ENCODE assay signal across 1 cellular context in the genomic region with DNA sequence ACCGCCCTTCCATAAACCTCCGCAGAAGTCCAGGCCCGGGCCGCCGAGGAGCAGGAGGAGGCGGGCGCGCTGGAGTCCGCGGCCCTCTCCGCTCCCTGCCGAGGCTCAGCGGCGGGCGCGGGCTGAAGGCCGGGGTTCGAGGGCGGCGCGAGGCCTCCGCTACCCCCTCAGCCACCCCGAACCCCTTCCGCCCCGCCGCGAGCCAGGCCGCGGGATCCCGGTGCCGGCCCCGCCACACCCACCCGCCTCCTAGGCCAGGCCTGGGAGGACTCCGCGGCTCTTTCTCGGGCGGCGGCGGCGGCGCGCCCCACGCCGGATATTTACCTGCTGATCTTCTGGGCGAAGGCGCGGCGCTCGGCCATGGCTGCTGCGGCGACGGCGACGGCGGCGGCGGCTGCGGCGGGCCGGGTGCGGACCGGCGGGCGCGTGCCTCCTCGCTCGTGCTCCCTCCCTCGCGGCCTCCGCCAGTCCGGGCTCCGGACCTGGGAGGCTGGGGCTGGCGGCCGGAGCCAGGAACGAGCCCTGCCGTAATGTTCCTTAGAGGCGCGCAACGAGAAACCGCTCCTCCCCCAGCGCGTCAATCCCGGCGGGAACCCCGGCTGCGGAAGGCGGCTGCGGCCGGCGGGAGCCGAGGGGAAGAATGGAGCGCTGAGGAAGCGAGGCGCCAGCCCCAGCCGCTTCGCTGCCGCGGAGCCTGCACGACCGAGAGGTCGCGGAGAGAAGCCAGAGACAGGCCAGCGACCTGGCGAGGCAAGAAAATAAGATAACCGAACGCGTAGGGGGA.
TF ChIP-seq lines count a peak whose summit lies in the region.

A gene with protein sequence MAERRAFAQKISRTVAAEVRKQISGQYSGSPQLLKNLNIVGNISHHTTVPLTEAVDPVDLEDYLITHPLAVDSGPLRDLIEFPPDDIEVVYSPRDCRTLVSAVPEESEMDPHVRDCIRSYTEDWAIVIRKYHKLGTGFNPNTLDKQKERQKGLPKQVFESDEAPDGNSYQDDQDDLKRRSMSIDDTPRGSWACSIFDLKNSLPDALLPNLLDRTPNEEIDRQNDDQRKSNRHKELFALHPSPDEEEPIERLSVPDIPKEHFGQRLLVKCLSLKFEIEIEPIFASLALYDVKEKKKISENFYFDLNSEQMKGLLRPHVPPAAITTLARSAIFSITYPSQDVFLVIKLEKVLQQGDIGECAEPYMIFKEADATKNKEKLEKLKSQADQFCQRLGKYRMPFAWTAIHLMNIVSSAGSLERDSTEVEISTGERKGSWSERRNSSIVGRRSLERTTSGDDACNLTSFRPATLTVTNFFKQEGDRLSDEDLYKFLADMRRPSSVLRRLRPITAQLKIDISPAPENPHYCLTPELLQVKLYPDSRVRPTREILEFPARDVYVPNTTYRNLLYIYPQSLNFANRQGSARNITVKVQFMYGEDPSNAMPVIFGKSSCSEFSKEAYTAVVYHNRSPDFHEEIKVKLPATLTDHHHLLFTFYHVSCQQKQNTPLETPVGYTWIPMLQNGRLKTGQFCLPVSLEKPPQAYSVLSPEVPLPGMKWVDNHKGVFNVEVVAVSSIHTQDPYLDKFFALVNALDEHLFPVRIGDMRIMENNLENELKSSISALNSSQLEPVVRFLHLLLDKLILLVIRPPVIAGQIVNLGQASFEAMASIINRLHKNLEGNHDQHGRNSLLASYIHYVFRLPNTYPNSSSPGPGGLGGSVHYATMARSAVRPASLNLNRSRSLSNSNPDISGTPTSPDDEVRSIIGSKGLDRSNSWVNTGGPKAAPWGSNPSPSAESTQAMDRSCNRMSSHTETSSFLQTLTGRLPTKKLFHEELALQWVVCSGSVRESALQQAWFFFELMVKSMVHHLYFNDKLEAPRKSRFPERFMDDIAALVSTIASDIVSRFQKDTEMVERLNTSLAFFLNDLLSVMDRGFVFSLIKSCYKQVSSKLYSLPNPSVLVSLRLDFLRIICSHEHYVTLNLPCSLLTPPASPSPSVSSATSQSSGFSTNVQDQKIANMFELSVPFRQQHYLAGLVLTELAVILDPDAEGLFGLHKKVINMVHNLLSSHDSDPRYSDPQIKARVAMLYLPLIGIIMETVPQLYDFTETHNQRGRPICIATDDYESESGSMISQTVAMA (N-terminal part only) (minus strand): TSS at position 484 of the 784 bp plus-strand sequence. CDS start 122 bp downstream, at position 362.

TF ChIP-seq in HEK293, 187 proteins besides CTCF, POLR2A, EP300 and RAD21 (continued from another document and continues in another):
- peak; percentile 70 for TF ChIP-seq GLIS1 (tag by site-specific recombination; IDR thresholded peaks at IDR 0.05)
- no peak for TF ChIP-seq ZNF544 (tag by site-specific recombination; IDR thresholded peaks at IDR 0.05)
- no peak for TF ChIP-seq ZSCAN23 (tag by site-specific recombination; IDR thresholded peaks at IDR 0.05)
- TF ChIP-seq KLF16 (tag by site-specific recombination; IDR thresholded peaks at IDR 0.05): 0 out of 2 replicates have a peak, but pooled peaks have one; percentile 23
- no peak for TF ChIP-seq ZNF133 (tag by site-specific recombination; IDR thresholded peaks at IDR 0.05)
- TF ChIP-seq ZNF514 (tag by site-specific recombination; IDR thresholded peaks at IDR 0.05): no peak
- TF ChIP-seq ZNF48 (tag by site-specific recombination; IDR thresholded peaks at IDR 0.05): no peak
- TF ChIP-seq ZSCAN30 (tag by site-specific recombination; IDR thresholded peaks at IDR 0.05): peak; percentile 93
- peak; percentile 47; the same call in 1 of the 2 replicates for TF ChIP-seq ZNF629 (tag by site-specific recombination; IDR thresholded peaks at IDR 0.05)
- no peak for TF ChIP-seq ZNF37A (tag by site-specific recombination; IDR thresholded peaks at IDR 0.05)
- peak; percentile 5; the same call in 1 of the 2 replicates for TF ChIP-seq ZFHX2 (tag by site-specific recombination; conservative IDR thresholded peaks at IDR 0.05)
- TF ChIP-seq ZNF704 (tag by site-specific recombination; IDR thresholded peaks at IDR 0.05): no peak
- peak; percentile 94 for TF ChIP-seq ZNF660 (tag by site-specific recombination; IDR thresholded peaks at IDR 0.05)
- TF ChIP-seq ZNF571 (tag by site-specific recombination; IDR thresholded peaks at IDR 0.05): no peak
- no peak for TF ChIP-seq ZBTB7A (tag by site-specific recombination; IDR thresholded peaks at IDR 0.05; ENCODE audit: low read depth)
- TF ChIP-seq, protein P1, sequence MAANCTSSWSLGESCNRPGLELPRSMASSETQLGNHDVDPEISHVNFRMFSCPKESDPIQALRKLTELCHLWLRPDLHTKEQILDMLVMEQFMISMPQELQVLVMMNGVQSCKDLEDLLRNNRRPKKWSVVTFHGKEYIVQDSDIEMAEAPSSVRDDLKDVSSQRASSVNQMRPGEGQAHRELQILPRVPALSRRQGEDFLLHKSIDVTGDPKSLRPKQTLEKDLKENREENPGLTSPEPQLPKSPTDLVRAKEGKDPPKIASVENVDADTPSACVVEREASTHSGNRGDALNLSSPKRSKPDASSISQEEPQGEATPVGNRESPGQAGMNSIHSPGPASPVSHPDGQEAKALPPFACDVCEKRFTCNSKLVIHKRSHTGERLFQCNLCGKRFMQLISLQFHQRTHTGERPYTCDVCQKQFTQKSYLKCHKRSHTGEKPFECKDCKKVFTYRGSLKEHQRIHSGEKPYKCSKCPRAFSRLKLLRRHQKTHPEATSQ (tag by site-specific recombination; IDR thresholded peaks at IDR 0.05): peak; percentile 59; the same call in 1 of the 2 replicates
- no peak for TF ChIP-seq ZNF138 (tag by site-specific recombination; IDR thresholded peaks at IDR 0.05; ENCODE audit: borderline replicate concordance)
- peak; percentile 68; the same call in 1 of the 2 replicates for TF ChIP-seq KLF8 (tag by site-specific recombination; IDR thresholded peaks at IDR 0.05)
- TF ChIP-seq ZIC2 (tag by site-specific recombination; IDR thresholded peaks at IDR 0.05): peak; percentile 38; the same call in 1 of the 2 replicates
- no peak for TF ChIP-seq ZNF621 (tag by site-specific recombination; IDR thresholded peaks at IDR 0.05)
- no peak for TF ChIP-seq ZNF202 (tag by site-specific recombination; IDR thresholded peaks at IDR 0.05; ENCODE audit: borderline replicate concordance)
- TF ChIP-seq ZNF561 (tag by site-specific recombination; IDR thresholded peaks at IDR 0.05; ENCODE audit: borderline replicate concordance): peak; percentile 45; the same call in 1 of the 2 replicates
- no peak for TF ChIP-seq OSR2 (tag by site-specific recombination; IDR thresholded peaks at IDR 0.05)
- TF ChIP-seq ZNF623 (tag by site-specific recombination; IDR thresholded peaks at IDR 0.05): no peak
- TF ChIP-seq ZNF121 (tag by site-specific recombination; IDR thresholded peaks at IDR 0.05): no peak
- TF ChIP-seq GLIS2 (tag by site-specific recombination; IDR thresholded peaks at IDR 0.05): no peak; the same call in 1 of the 2 replicates
- TF ChIP-seq ZSCAN16 (tag by site-specific recombination; IDR thresholded peaks at IDR 0.05): no peak
- no peak for TF ChIP-seq ZNF843 (tag by site-specific recombination; IDR thresholded peaks at IDR 0.05)
- TF ChIP-seq ZFP37 (tag by site-specific recombination; IDR thresholded peaks at IDR 0.05): peak; percentile 92
- TF ChIP-seq ZNF23 (tag by site-specific recombination; IDR thresholded peaks at IDR 0.05; ENCODE audit: borderline replicate concordance): no peak
- TF ChIP-seq ZNF549 (tag by site-specific recombination; IDR thresholded peaks at IDR 0.05): no peak
- no peak for TF ChIP-seq ZNF214 (tag by site-specific recombination; IDR thresholded peaks at IDR 0.05; ENCODE audit: borderline replicate concordance)
- TF ChIP-seq ZNF184 (tag by site-specific recombination; IDR thresholded peaks at IDR 0.05): peak; percentile 16; the same call in 1 of the 2 replicates
- no peak for TF ChIP-seq ZNF658 (tag by site-specific recombination; IDR thresholded peaks at IDR 0.05)
- TF ChIP-seq ZNF16 (tag by site-specific recombination; IDR thresholded peaks at IDR 0.05; ENCODE audit: low read depth): no peak
- TF ChIP-seq GLI4 (tag by site-specific recombination; IDR thresholded peaks at IDR 0.05): no peak
- TF ChIP-seq ZEB2 (tag by site-specific recombination; IDR thresholded peaks at IDR 0.05): no peak; the same call in none of the 2 replicates
- TF ChIP-seq EGR2 (tag by site-specific recombination; IDR thresholded peaks at IDR 0.05; ENCODE audit: low read depth): 0 out of 2 replicates have a peak, but pooled peaks have one; percentile 13
- peak; percentile 8; the same call in 1 of the 2 replicates for TF ChIP-seq ZBTB8A (tag by site-specific recombination; IDR thresholded peaks at IDR 0.05)
- TF ChIP-seq KLF1 (tag by site-specific recombination; IDR thresholded peaks at IDR 0.05): no peak
- no peak for TF ChIP-seq ZNF664 (tag by site-specific recombination; IDR thresholded peaks at IDR 0.05)
- TF ChIP-seq ZNF174 (tag by site-specific recombination; IDR thresholded peaks at IDR 0.05): no peak
- peak; percentile 74 for TF ChIP-seq SP7 (tag by site-specific recombination; IDR thresholded peaks at IDR 0.05)
- no peak for TF ChIP-seq HOXC10 (CRISPR knock-in tag; IDR thresholded peaks at IDR 0.05)
- TF ChIP-seq HOXD13 (CRISPR knock-in tag; IDR thresholded peaks at IDR 0.05; ENCODE audit: borderline replicate concordance): no peak
- no peak for TF ChIP-seq RBAK (tag by site-specific recombination; IDR thresholded peaks at IDR 0.05)
- TF ChIP-seq ZNF560 (tag by site-specific recombination; IDR thresholded peaks at IDR 0.05; ENCODE audit: borderline replicate concordance): no peak
- no peak for TF ChIP-seq ZNF768 (tag by site-specific recombination; IDR thresholded peaks at IDR 0.05)
- peak; percentile 6; the same call in 1 of the 2 replicates for TF ChIP-seq SP3 (tag by site-specific recombination; IDR thresholded peaks at IDR 0.05)
- no peak for TF ChIP-seq GFI1B (tag by site-specific recombination; IDR thresholded peaks at IDR 0.05)
- no peak for TF ChIP-seq ZNF157 (tag by site-specific recombination; IDR thresholded peaks at IDR 0.05)
- TF ChIP-seq ZNF76 (tag by site-specific recombination; IDR thresholded peaks at IDR 0.05; ENCODE audit: borderline replicate concordance, low read depth): peak; percentile 20; the same call in 1 of the 2 replicates
- TF ChIP-seq ZNF677 (tag by site-specific recombination; IDR thresholded peaks at IDR 0.05): peak; percentile 16; the same call in 1 of the 2 replicates
- TF ChIP-seq ZNF426 (tag by site-specific recombination; IDR thresholded peaks at IDR 0.05): no peak
- TF ChIP-seq ZNF248 (tag by site-specific recombination; IDR thresholded peaks at IDR 0.05): no peak
- no peak for TF ChIP-seq ZNF670 (tag by site-specific recombination; IDR thresholded peaks at IDR 0.05; ENCODE audit: low read depth)
- TF ChIP-seq, protein P2, sequence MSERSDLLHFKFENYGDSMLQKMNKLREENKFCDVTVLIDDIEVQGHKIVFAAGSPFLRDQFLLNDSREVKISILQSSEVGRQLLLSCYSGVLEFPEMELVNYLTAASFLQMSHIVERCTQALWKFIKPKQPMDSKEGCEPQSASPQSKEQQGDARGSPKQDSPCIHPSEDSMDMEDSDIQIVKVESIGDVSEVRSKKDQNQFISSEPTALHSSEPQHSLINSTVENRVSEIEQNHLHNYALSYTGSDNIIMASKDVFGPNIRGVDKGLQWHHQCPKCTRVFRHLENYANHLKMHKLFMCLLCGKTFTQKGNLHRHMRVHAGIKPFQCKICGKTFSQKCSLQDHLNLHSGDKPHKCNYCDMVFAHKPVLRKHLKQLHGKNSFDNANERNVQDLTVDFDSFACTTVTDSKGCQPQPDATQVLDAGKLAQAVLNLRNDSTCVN (tag by site-specific recombination; optimal IDR thresholded peaks at IDR 0.05): peak; percentile 81
- peak; percentile 67; the same call in 1 of the 2 replicates for TF ChIP-seq ZNF2 (tag by site-specific recombination; IDR thresholded peaks at IDR 0.05)
- TF ChIP-seq, protein P3, sequence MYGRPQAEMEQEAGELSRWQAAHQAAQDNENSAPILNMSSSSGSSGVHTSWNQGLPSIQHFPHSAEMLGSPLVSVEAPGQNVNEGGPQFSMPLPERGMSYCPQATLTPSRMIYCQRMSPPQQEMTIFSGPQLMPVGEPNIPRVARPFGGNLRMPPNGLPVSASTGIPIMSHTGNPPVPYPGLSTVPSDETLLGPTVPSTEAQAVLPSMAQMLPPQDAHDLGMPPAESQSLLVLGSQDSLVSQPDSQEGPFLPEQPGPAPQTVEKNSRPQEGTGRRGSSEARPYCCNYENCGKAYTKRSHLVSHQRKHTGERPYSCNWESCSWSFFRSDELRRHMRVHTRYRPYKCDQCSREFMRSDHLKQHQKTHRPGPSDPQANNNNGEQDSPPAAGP (tag by site-specific recombination; IDR thresholded peaks at IDR 0.05): no peak
- no peak for TF ChIP-seq ZNF350 (tag by site-specific recombination; IDR thresholded peaks at IDR 0.05)
- no peak for TF ChIP-seq ZNF521 (tag by site-specific recombination; IDR thresholded peaks at IDR 0.05)
- no peak for TF ChIP-seq YY2 (tag by site-specific recombination; IDR thresholded peaks at IDR 0.05)
- TF ChIP-seq SALL2 (tag by site-specific recombination; IDR thresholded peaks at IDR 0.05; ENCODE audit: borderline replicate concordance): no peak
- TF ChIP-seq ZNF10 (tag by site-specific recombination; IDR thresholded peaks at IDR 0.05): no peak
- TF ChIP-seq ZFP69B (tag by site-specific recombination; IDR thresholded peaks at IDR 0.05): peak; percentile 51
- TF ChIP-seq, protein P4, sequence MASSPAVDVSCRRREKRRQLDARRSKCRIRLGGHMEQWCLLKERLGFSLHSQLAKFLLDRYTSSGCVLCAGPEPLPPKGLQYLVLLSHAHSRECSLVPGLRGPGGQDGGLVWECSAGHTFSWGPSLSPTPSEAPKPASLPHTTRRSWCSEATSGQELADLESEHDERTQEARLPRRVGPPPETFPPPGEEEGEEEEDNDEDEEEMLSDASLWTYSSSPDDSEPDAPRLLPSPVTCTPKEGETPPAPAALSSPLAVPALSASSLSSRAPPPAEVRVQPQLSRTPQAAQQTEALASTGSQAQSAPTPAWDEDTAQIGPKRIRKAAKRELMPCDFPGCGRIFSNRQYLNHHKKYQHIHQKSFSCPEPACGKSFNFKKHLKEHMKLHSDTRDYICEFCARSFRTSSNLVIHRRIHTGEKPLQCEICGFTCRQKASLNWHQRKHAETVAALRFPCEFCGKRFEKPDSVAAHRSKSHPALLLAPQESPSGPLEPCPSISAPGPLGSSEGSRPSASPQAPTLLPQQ (tag by site-specific recombination; IDR thresholded peaks at IDR 0.05): peak; percentile 52; the same call in 1 of the 2 replicates
- peak; percentile 70; the same call in 1 of the 2 replicates for TF ChIP-seq ZBTB20 (tag by site-specific recombination; IDR thresholded peaks at IDR 0.05)
- no peak for TF ChIP-seq ZNF211 (tag by site-specific recombination; IDR thresholded peaks at IDR 0.05; ENCODE audit: low read depth)
- peak; percentile 62 for TF ChIP-seq KLF10 (tag by site-specific recombination; IDR thresholded peaks at IDR 0.05)
